19 cellular contexts compared by ENCODE assay signal in the genomic region with DNA sequence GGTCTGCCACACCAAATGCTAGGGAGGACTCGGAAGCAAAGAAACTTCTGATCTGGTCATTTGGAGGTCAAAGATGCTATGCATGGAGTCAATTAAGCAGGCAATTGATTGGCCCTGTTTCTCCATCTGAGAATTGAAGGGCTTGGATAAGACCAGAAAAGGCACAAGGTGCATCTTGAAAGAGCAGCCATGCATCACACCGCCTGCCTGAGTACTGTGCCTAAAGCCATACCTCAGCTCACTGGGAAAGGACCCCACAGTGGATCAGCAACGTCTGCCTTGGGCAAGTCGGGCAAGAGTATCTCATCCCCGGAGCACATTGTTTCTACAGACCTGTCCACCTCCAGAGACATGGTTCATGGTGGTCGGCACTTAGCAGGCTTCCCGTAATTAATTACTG. TPM values are rescaled to one million over a fixed set of nuclear protein-coding genes. Genes with fewer than 3 reads are reported as not detected.
"Had no signal": no experiment of that assay in that cellular context is flagged by ENCODE, and none has a peak within 500 bp of the region (broad histone marks: within the 10 kb centered on the region; RNA-seq: fewer than 3 reads in every experiment).

No MANE protein-coding gene starts in this region.

- H3K27me3 Mint-ChIP-seq: dendritic cell treated with granulocyte-macrophage colony-stimulating factor and Interleukin-4, amounts not matched to agents 40 ng/mL and 50 ng/mL, for 4 days had no signal

- H3K27ac ChIP-seq: esophagus squamous epithelium, suprapubic skin, tibial artery had no signal

- H3K36me3 ChIP-seq: esophagus squamous epithelium, gastroesophageal sphincter, suprapubic skin, tibial artery had no signal

- H3K4me3 ChIP-seq: esophagus squamous epithelium, gastroesophageal sphincter, lung, suprapubic skin, tibial artery had no signal

- H3K9me3 Mint-ChIP-seq: dendritic cell treated with granulocyte-macrophage colony-stimulating factor and Interleukin-4, amounts not matched to agents 40 ng/mL and 50 ng/mL, for 4 days; nephron progenitor cell had no signal

- H3K36me3 Mint-ChIP-seq: naive thymus-derived CD4-positive, alpha-beta T cell had no signal

- DNase-seq: cerebellar nuclear complex; esophagus squamous epithelium; foreskin fibroblast; glutamatergic neuron; kidney; left cardiac atrium; left ventricle myocardium superior; mesenchymal stem cell; naive thymus-derived CD4-positive, alpha-beta T cell; nephron progenitor cell; right cardiac atrium; small intestine; stimulated activated CD4-positive, alpha-beta T cell treated with anti-CD3 and anti-CD28 coated beads, Interleukin-12 subunit alpha, Interleukin-12 subunit beta, amount 100 ng/mL, for 4 hours; stimulated activated naive CD4-positive, alpha-beta T cell; tibial artery had no signal

- H3K27me3 ChIP-seq: esophagus squamous epithelium, gastroesophageal sphincter, suprapubic skin, tibial artery had no signal

- H3K4me3 Mint-ChIP-seq: dendritic cell treated with granulocyte-macrophage colony-stimulating factor and Interleukin-4, amounts not matched to agents 40 ng/mL and 50 ng/mL, for 4 days; naive thymus-derived CD4-positive, alpha-beta T cell; nephron progenitor cell had no signal

- ATAC-seq: gastroesophageal sphincter; left cardiac atrium; left ventricle myocardium superior; naive thymus-derived CD4-positive, alpha-beta T cell; right cardiac atrium had no signal

- H3K27ac Mint-ChIP-seq: dendritic cell treated with granulocyte-macrophage colony-stimulating factor and Interleukin-4, amounts not matched to agents 40 ng/mL and 50 ng/mL, for 4 days; naive thymus-derived CD4-positive, alpha-beta T cell; nephron progenitor cell had no signal

- H3K9me3 ChIP-seq: esophagus squamous epithelium, gastroesophageal sphincter, suprapubic skin, tibial artery had no signal

RNA-seq across cellular contexts. Expression of a gene that starts 42.4 kb away (rescaled TPM):
- polyA plus RNA-seq: naive thymus-derived CD4-positive, alpha-beta T cell had no signal
